25 cellular contexts compared by ENCODE assay signal in genomic region chr1:94591791-94592565, GRCh38. TPM values are rescaled to one million over a fixed set of nuclear protein-coding genes. Genes with fewer than 3 reads are reported as not detected.
DNase-seq lines count a peak whose midpoint lies in the region; ATAC-seq and TF ChIP-seq lines count a peak whose summit lies in the region.
"Had no signal": no experiment of that assay in that cellular context is flagged by ENCODE, and none has a peak within 500 bp of the region (broad histone marks: within the 10 kb centered on the region; RNA-seq: fewer than 3 reads in every experiment).

No MANE protein-coding gene starts in this region.

- H3K27me3 ChIP-seq in dorsolateral prefrontal cortex, result no peaks in the 10 kb centered on the region
- H3K27me3 ChIP-seq: esophagus muscularis mucosa, Peyer's patch, thyroid gland had no signal

- peak overlapping the region in 49 of 59 donors; percentile 17 to 90 (median 66) for H3K27ac ChIP-seq in dorsolateral prefrontal cortex
- H3K27ac ChIP-seq in substantia nigra (ENCODE audit: low read depth, low read length, poor library complexity, severe bottlenecking), result peak overlapping the region; percentile 40
- H3K27ac ChIP-seq: esophagus muscularis mucosa, Peyer's patch, thyroid gland had no signal

- no peak overlapping the region for H3K27ac Mint-ChIP-seq in activated T-cell treated with anti-CD3 and anti-CD28 coated beads, Interleukin-2, amount 50 U/mL, for 72 hours
- H3K27ac Mint-ChIP-seq: activated naive CD4-positive, alpha-beta T cell treated with anti-CD3 and anti-CD28 coated beads for 36 hours; CD8-positive, alpha-beta T cell; effector memory CD8-positive, alpha-beta T cell; naive thymus-derived CD4-positive, alpha-beta T cell; T-cell had no signal

- peak in 45 of 56 donors; percentile 20 to 89 (median 60) for DNase-seq in amygdala (lab: John Stamatoyannopoulos, UW)
- peak in 5 of 10 donors; percentile 35 to 70 (median 66) for DNase-seq in dorsolateral prefrontal cortex
- peak; percentile 27 for DNase-seq in middle frontal gyrus (ENCODE audit: extremely low spot score, low spot score)
- DNase-seq in substantia nigra (lab: John Stamatoyannopoulos, UW), result peak in 33 of 49 donors; percentile 3 to 84 (median 41)
- no peak for DNase-seq in mesenteric fat pad (ENCODE audit: low spot score)
- DNase-seq in KG1 (lab: John Stamatoyannopoulos, UW), result no peak
- DNase-seq in activated T-cell treated with anti-CD3 and anti-CD28 coated beads, Interleukin-2, amount 50 U/mL, for 72 hours, result no peak
- DNase-seq: activated CD8-positive, alpha-beta memory T cell treated with anti-CD3 and anti-CD28 coated beads for 24 hours; activated naive CD4-positive, alpha-beta T cell treated with anti-CD3 and anti-CD28 coated beads for 36 hours; activated T-cell treated with anti-CD3 and anti-CD28 coated beads, Interleukin-2, amount 50 U/mL, for 4 hours; aorta; CD8-positive, alpha-beta T cell; effector memory CD8-positive, alpha-beta T cell; GF-D8; HCEC 1CT; kidney glomerular epithelial cell; naive thymus-derived CD4-positive, alpha-beta T cell; NCI-H187; NCI-H446; Peyer's patch; stimulated activated naive CD4-positive, alpha-beta T cell; T-cell; thyroid gland had no signal

- no peak for ATAC-seq in activated T-cell treated with anti-CD3 and anti-CD28 coated beads, Interleukin-2, amount 50 U/mL, for 72 hours (replicated peaks in 1 of 2)
- ATAC-seq: activated T-cell treated with anti-CD3 and anti-CD28 coated beads, Interleukin-2, amount 50 U/mL, for 4 hours; CD8-positive, alpha-beta T cell; effector memory CD8-positive, alpha-beta T cell; naive thymus-derived CD4-positive, alpha-beta T cell; T-cell had no signal

- H3K36me3 Mint-ChIP-seq in activated T-cell treated with anti-CD3 and anti-CD28 coated beads, Interleukin-2, amount 50 U/mL, for 72 hours (ENCODE audit: insufficient read depth in 2 of 2), result no peaks in the 10 kb centered on the region
- H3K36me3 Mint-ChIP-seq: CD8-positive, alpha-beta T cell; naive thymus-derived CD4-positive, alpha-beta T cell; T-cell had no signal

- H3K4me1 Mint-ChIP-seq in activated T-cell treated with anti-CD3 and anti-CD28 coated beads, Interleukin-2, amount 50 U/mL, for 72 hours (ENCODE audit: low read depth), result no peaks in the 10 kb centered on the region
- H3K4me1 Mint-ChIP-seq: naive thymus-derived CD4-positive, alpha-beta T cell; T-cell had no signal

- H3K4me3 ChIP-seq in dorsolateral prefrontal cortex, result peak overlapping the region in 2 of 59 donors; percentile 1 to 13
- H3K4me3 ChIP-seq: esophagus muscularis mucosa, Peyer's patch, smooth muscle cell, thyroid gland had no signal

- TF ChIP-seq CTCF in dorsolateral prefrontal cortex (IDR thresholded peaks at IDR 0.05 in 54 of 56, conservative IDR thresholded peaks at IDR 0.05 in 2 of 56; ENCODE audit: low read depth in 1 of 56, partially characterized antibody in 56 of 56), result no peak

- H3K27me3 Mint-ChIP-seq in activated T-cell treated with anti-CD3 and anti-CD28 coated beads, Interleukin-2, amount 50 U/mL, for 72 hours (ENCODE audit: low read depth), result peaks cover 6% of the 10 kb centered on the region

- no peaks in the 10 kb centered on the region for H3K9me3 Mint-ChIP-seq in activated T-cell treated with anti-CD3 and anti-CD28 coated beads, Interleukin-2, amount 50 U/mL, for 72 hours
- H3K9me3 Mint-ChIP-seq: activated naive CD4-positive, alpha-beta T cell treated with anti-CD3 and anti-CD28 coated beads for 36 hours; activated T-cell treated with anti-CD3 and anti-CD28 coated beads, Interleukin-2, amount 50 U/mL, for 4 hours; CD8-positive, alpha-beta T cell; effector memory CD8-positive, alpha-beta T cell; naive thymus-derived CD4-positive, alpha-beta T cell; T-cell had no signal

- intact Hi-C loops in dorsolateral prefrontal cortex (cut with DNase I), result loop anchor here in 1 of 2 donors (1.0 to 5.0 kb wide), 2 partner anchors 50 to 65 kb away; partner anchors contain the start of gene F3

- H3K4me3 Mint-ChIP-seq in activated T-cell treated with anti-CD3 and anti-CD28 coated beads, Interleukin-2, amount 50 U/mL, for 72 hours, result no peak overlapping the region
- H3K4me3 Mint-ChIP-seq: activated naive CD4-positive, alpha-beta T cell treated with anti-CD3 and anti-CD28 coated beads for 36 hours; activated T-cell treated with anti-CD3 and anti-CD28 coated beads, Interleukin-2, amount 50 U/mL, for 4 hours; CD8-positive, alpha-beta T cell; effector memory CD8-positive, alpha-beta T cell; naive thymus-derived CD4-positive, alpha-beta T cell; T-cell had no signal

RNA-seq across cellular contexts. Expression of gene F3, which starts 50.4 kb away (rescaled TPM):
- total RNA-seq in dorsolateral prefrontal cortex (100 to 1,000 TPM in 30 of 120 experiments, 10 to 100 TPM in 90; 22.0 to 366 (median 64.5) TPM), mesenteric fat pad (418 TPM)
- under 1 TPM; 0.23 to 0.65 TPM for total RNA-seq in activated T-cell treated with anti-CD3 and anti-CD28 coated beads, Interleukin-2, amount 50 U/mL, for 72 hours
- total RNA-seq: CD8-positive, alpha-beta T cell had no signal

Comparison
In these comparisons a context has a peak if more than half of its experiments do, and no peak if none do; other contexts are left out.
1. DNase-seq: peak in amygdala (45 of 56), middle frontal gyrus (single experiment) and substantia nigra (33 of 49); none in mesenteric fat pad (single experiment), KG1 (single experiment) and activated T-cell treated with anti-CD3 and anti-CD28 coated beads, Interleukin-2, amount 50 U/mL, for 72 hours (0 of 2).
2. RNA of gene F3, which starts 50.4 kb away (total RNA-seq): 418 TPM in mesenteric fat pad (single experiment) and 22.0 to 366 TPM in dorsolateral prefrontal cortex; 0.23 to 0.65 TPM in activated T-cell treated with anti-CD3 and anti-CD28 coated beads, Interleukin-2, amount 50 U/mL, for 72 hours; every median in the first group is over 10 times any median in the second.